ENCODE assay signal across 19 cellular contexts in the genomic region with DNA sequence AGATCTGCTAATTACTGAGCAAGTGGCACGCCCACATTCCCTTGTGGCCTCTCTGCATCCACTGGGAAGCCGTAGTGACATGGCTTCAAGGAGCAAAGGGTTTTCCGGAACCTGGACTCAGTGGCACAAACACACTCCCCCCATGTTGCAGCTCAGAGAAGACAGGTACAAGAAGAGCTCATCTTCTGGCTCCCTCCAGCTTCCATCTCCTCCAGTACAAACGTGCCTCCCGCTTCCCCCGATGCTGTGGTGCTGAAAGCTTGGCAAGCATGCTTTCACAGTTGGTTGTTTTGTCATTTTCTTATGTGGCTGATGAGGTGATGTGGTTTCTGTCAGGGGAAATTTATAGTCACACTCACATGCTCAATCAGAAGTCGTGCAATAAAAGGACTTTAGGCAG.
"Had no signal": no experiment of that assay in that cellular context is flagged by ENCODE, and none has a peak within 500 bp of the region (broad histone marks: within the 10 kb centered on the region; RNA-seq: fewer than 3 reads in every experiment).

No MANE protein-coding gene starts in this region.

- H3K9me3 Mint-ChIP-seq: activated T-helper 17 cell treated with anti-CD3 and anti-CD28 coated beads, Interleukin-2, amount 50 U/mL, for 72 hours; stimulated activated naive CD8-positive, alpha-beta T cell treated with anti-CD3 and anti-CD28 coated beads, Interleukin-15, Interleukin-2, amounts not matched to agents 100 ng/mL and 50 ng/mL, for 24 hours had no signal

- H3K4me3 Mint-ChIP-seq: activated T-helper 17 cell treated with anti-CD3 and anti-CD28 coated beads, Interleukin-2, amount 50 U/mL, for 72 hours; naive thymus-derived CD4-positive, alpha-beta T cell; stimulated activated naive CD8-positive, alpha-beta T cell treated with anti-CD3 and anti-CD28 coated beads, Interleukin-15, Interleukin-2, amounts not matched to agents 100 ng/mL and 50 ng/mL, for 24 hours had no signal

- H3K36me3 ChIP-seq: adrenal gland, colonic mucosa had no signal

- H3K27ac Mint-ChIP-seq: activated T-helper 17 cell treated with anti-CD3 and anti-CD28 coated beads, Interleukin-2, amount 50 U/mL, for 72 hours; naive thymus-derived CD4-positive, alpha-beta T cell; stimulated activated naive CD8-positive, alpha-beta T cell treated with anti-CD3 and anti-CD28 coated beads, Interleukin-15, Interleukin-2, amounts not matched to agents 100 ng/mL and 50 ng/mL, for 24 hours had no signal

- H3K4me3 ChIP-seq: adrenal gland, colonic mucosa, esophagus squamous epithelium, heart left ventricle, lung, psoas muscle had no signal

- H3K4me1 Mint-ChIP-seq: activated T-helper 17 cell treated with anti-CD3 and anti-CD28 coated beads, Interleukin-2, amount 50 U/mL, for 72 hours had no signal

- H3K9me3 ChIP-seq: adrenal gland, colonic mucosa, esophagus squamous epithelium, heart left ventricle, psoas muscle had no signal

- ATAC-seq: activated T-helper 17 cell treated with anti-CD3 and anti-CD28 coated beads, Interleukin-2, amount 50 U/mL, for 72 hours; foreskin keratinocyte; heart left ventricle; left colon; naive thymus-derived CD4-positive, alpha-beta T cell; psoas muscle; sciatic nerve had no signal

- H3K4me1 ChIP-seq: adrenal gland, colonic mucosa, esophagus squamous epithelium, foreskin keratinocyte, psoas muscle had no signal

- H3K27me3 Mint-ChIP-seq: activated T-helper 17 cell treated with anti-CD3 and anti-CD28 coated beads, Interleukin-2, amount 50 U/mL, for 72 hours; naive thymus-derived CD4-positive, alpha-beta T cell; stimulated activated naive CD8-positive, alpha-beta T cell treated with anti-CD3 and anti-CD28 coated beads, Interleukin-15, Interleukin-2, amounts not matched to agents 100 ng/mL and 50 ng/mL, for 24 hours had no signal

- H3K27me3 ChIP-seq: adrenal gland, colonic mucosa, esophagus squamous epithelium, foreskin keratinocyte, heart left ventricle had no signal

- H3K27ac ChIP-seq: adrenal gland, colonic mucosa, esophagus squamous epithelium, foreskin keratinocyte, heart left ventricle, psoas muscle had no signal

- DNase-seq: activated CD4-positive, alpha-beta T cell treated with anti-CD3 and anti-CD28 coated beads, Interleukin-2, amount 50 U/mL, for 1 hour; activated CD4-positive, CD25-positive, alpha-beta regulatory T cell; activated naive CD4-positive, alpha-beta T cell treated with anti-CD3 and anti-CD28 coated beads, Interleukin-2, amount 50 U/mL, for 16 hours; activated T-cell treated with anti-CD3 and anti-CD28 coated beads for 4 hours; adrenal gland; caudate nucleus; colonic mucosa; esophagus squamous epithelium; foreskin keratinocyte; heart left ventricle; left colon; midbrain; naive thymus-derived CD4-positive, alpha-beta T cell; psoas muscle; stimulated activated CD4-positive, alpha-beta T cell treated with anti-CD3 and anti-CD28 coated beads, Interleukin-2, amount 100 ng/mL, for 48 hours had no signal
